In genomic region chr14:30690487-30691355, GRCh38 we compare ENCODE assay signal across 8 cellular contexts.
A peak's percentile ranks its signal among the peaks of the same experiment; 100 is the strongest.
DNase-seq lines count a peak whose midpoint lies in the region; ATAC-seq, FAIRE-seq and TF ChIP-seq lines count a peak whose summit lies in the region.
"Not testable (repeated sequence)": the region's sequence is repeated elsewhere in the genome, so short reads cannot be mapped to it uniquely, and the experiment has no call there.

No MANE protein-coding gene starts in this region.

- H3K23ac ChIP-seq in H1 (ENCODE audit: insufficient read length) = not testable (repeated sequence)

- intact Hi-C loops in CD8-positive, alpha-beta T cell (cut with DNase I, micrococcal nuclease) = loop anchor here (5.0 kb wide), 3 partner anchors 33 to 337 kb away; partner anchors contain the start of genes AP4S1 (in 1 of the 2), SCFD1 (in 1 of the 2) and STRN3 (in 1 of the 2)

- H2BK15ac ChIP-seq in H1 (ENCODE audit: low read length) = not testable (repeated sequence)

- H4K8ac ChIP-seq in H1 (ENCODE audit: extremely low read depth, insufficient read depth, low read length) = peak overlapping the region; percentile 80; the same call in 1 of the 2 replicates

- H4K91ac ChIP-seq in H1 (replicated peaks; ENCODE audit: insufficient read length, low read length) = not testable (repeated sequence)

- H3K27me3 ChIP-seq in CD8-positive, alpha-beta T cell (ENCODE audit: insufficient read depth, low read length); Peyer's patch; H1 (replicated peaks in 1 of 4; ENCODE audit: control insufficient read depth in 3 of 4, extremely low read depth in 1 of 4, insufficient read depth in 3 of 4, low read length in 3 of 4); iPS-18a (ENCODE audit: control insufficient read depth, insufficient read depth, low read length): not testable (repeated sequence)

- not testable (repeated sequence) for H4K20me1 ChIP-seq in H1 (replicated peaks in 1 of 2; ENCODE audit: control insufficient read depth in 1 of 2, insufficient read depth in 2 of 2, low read length in 2 of 2)

- H3K79me1 ChIP-seq in H1 (ENCODE audit: low read depth, low read length) = not testable (repeated sequence)

- not testable (repeated sequence) for H3K36me3 ChIP-seq in CD8-positive, alpha-beta T cell (ENCODE audit: insufficient read depth, low read length); H1 (ENCODE audit: control insufficient read depth in 2 of 4, insufficient read depth in 4 of 4, low read length in 3 of 4); iPS-18a (ENCODE audit: control insufficient read depth, low read depth, low read length)
- peaks cover 0 to 10% (median 0%) of the 10 kb centered on the region in 3 donors for H3K36me3 ChIP-seq in Peyer's patch

- not testable (repeated sequence) for H2AFZ ChIP-seq in H1 (ENCODE audit: low read length)

- peak overlapping the region; percentile 61 for H3K27ac ChIP-seq in CD8-positive, alpha-beta T cell (ENCODE audit: low read depth, low read length)
- peak overlapping the region in 2 of 4 donors; percentile 69 to 73 for H3K27ac ChIP-seq in Peyer's patch
- H3K27ac ChIP-seq in H1 (ENCODE audit: low read depth, low read length) = peak overlapping the region; percentile 46; the same call in 1 of the 2 replicates
- H3K27ac ChIP-seq in iPS-18a (ENCODE audit: low read length) = peak overlapping the region; percentile 53

- H3K9me3 ChIP-seq in CD8-positive, alpha-beta T cell (ENCODE audit: low read length); Peyer's patch; H1 (ENCODE audit: insufficient read depth in 2 of 2, low read depth in 1 of 2, low read length in 1 of 2); iPS-18a (ENCODE audit: control insufficient read depth, low read depth, low read length): not testable (repeated sequence)

- H3K9ac ChIP-seq in H1 (replicated peaks in 1 of 4; ENCODE audit: extremely low read depth in 1 of 4, low read depth in 3 of 4, low read length in 3 of 4) = peak overlapping the region; percentile 46 to 84 (median 72)
- peak overlapping the region; percentile 72 for H3K9ac ChIP-seq in iPS-18a (ENCODE audit: low read length)

- H4K5ac ChIP-seq in H1 (ENCODE audit: insufficient read length, low read depth, low read length) = peak overlapping the region; percentile 18

- not testable (repeated sequence) for H2BK12ac ChIP-seq in H1 (ENCODE audit: low read depth, low read length)

- not testable (repeated sequence) for FAIRE-seq in H1 (lab: Jason Lieb, UNC)

- not testable (repeated sequence) for H3K14ac ChIP-seq in H1 (ENCODE audit: insufficient read length)

- H3K4me3 Mint-ChIP-seq in CD8-positive, alpha-beta T cell = peak overlapping the region; percentile 77
- peak overlapping the region; percentile 53 for H3K4me3 Mint-ChIP-seq in activated naive CD4-positive, alpha-beta T cell treated with anti-CD3 and anti-CD28 coated beads, Interleukin-2, amount 10 ng/mL, durations not matched to agents 7 days and 5 days
- H3K4me3 Mint-ChIP-seq in nephron = peak overlapping the region; percentile 84 to 86 (median 84)
- H3K4me3 Mint-ChIP-seq in stimulated activated naive B cell treated with anti-CD40 and anti-IgM and Interleukin-4, amounts not matched to agents 10 μg/mL and 1 μg/mL and 100 μg/mL, for 72 hours = peak overlapping the region; percentile 55 to 65

- peak overlapping the region; percentile 88 for H3K27ac Mint-ChIP-seq in CD8-positive, alpha-beta T cell
- peak overlapping the region; percentile 82 for H3K27ac Mint-ChIP-seq in activated naive CD4-positive, alpha-beta T cell treated with anti-CD3 and anti-CD28 coated beads, Interleukin-2, amount 10 ng/mL, durations not matched to agents 7 days and 5 days
- H3K27ac Mint-ChIP-seq in nephron = peak overlapping the region; percentile 80 to 96 (median 94)
- H3K27ac Mint-ChIP-seq in stimulated activated naive B cell treated with anti-CD40 and anti-IgM and Interleukin-4, amounts not matched to agents 10 μg/mL and 1 μg/mL and 100 μg/mL, for 72 hours = peak overlapping the region; percentile 20

- not testable (repeated sequence) for H3K9me3 Mint-ChIP-seq in CD8-positive, alpha-beta T cell; activated naive CD4-positive, alpha-beta T cell treated with anti-CD3 and anti-CD28 coated beads, Interleukin-2, amount 10 ng/mL, durations not matched to agents 7 days and 5 days; nephron; stimulated activated naive B cell treated with anti-CD40 and anti-IgM and Interleukin-4, amounts not matched to agents 10 μg/mL and 1 μg/mL and 100 μg/mL, for 72 hours

- not testable (repeated sequence) for TF ChIP-seq CTCF in CD8-positive, alpha-beta T cell (IDR thresholded peaks at IDR 0.05)
- TF ChIP-seq CTCF in LNCAP (IDR thresholded peaks at IDR 0.05) = peak; percentile 54
- peak in 4 of 6 experiments; percentile 39 to 63 (median 51) for TF ChIP-seq CTCF in Peyer's patch (IDR thresholded peaks at IDR 0.05)
- TF ChIP-seq CTCF in H1 (IDR thresholded peaks at IDR 0.05; ENCODE audit: control extremely low read depth in 1 of 3, insufficient read depth in 1 of 3, low read depth in 1 of 3, low read length in 3 of 3) = peak in 1 of 3 experiments; percentile 7; a peak in 1 of 4 replicates
- peak; percentile 30 to 56 (median 47) for TF ChIP-seq CTCF in nephron (IDR thresholded peaks at IDR 0.05; ENCODE audit: unreplicated experiment in 3 of 3)

- not testable (repeated sequence) for H2BK20ac ChIP-seq in H1 (ENCODE audit: low read length)

- H2BK120ac ChIP-seq in H1 (replicated peaks; ENCODE audit: low read depth, low read length) = not testable (repeated sequence)

- not testable (repeated sequence) for H3K56ac ChIP-seq in H1 (replicated peaks; ENCODE audit: insufficient read length, low read depth, low read length)

- CTCF ChIA-PET in CD8-positive, alpha-beta T cell (lab: Charles Lee); activated naive CD4-positive, alpha-beta T cell treated with anti-CD3 and anti-CD28 coated beads, Interleukin-2, amount 10 ng/mL, durations not matched to agents 7 days and 5 days (lab: Charles Lee): not testable (repeated sequence)
- CTCF ChIA-PET in H1 (lab: Charles Lee; ENCODE audit: partially characterized antibody) = interaction anchor here (0.7 to 1.5 kb wide), 3 partner anchors 10 to 18 kb away, joined by 3 to 6 read pairs (median 3); no protein-coding TSS in a partner anchor

- H2BK5ac ChIP-seq in H1 (ENCODE audit: low read depth, low read length) = not testable (repeated sequence)

- not testable (repeated sequence) for TF ChIP-seq EP300 in H1 (IDR thresholded peaks at IDR 0.05; ENCODE audit: borderline replicate concordance in 1 of 2, low read depth in 2 of 2, low read length in 2 of 2)

- peak overlapping the region; percentile 5 for H3K4me3 ChIP-seq in CD8-positive, alpha-beta T cell (ENCODE audit: low read depth, low read length)
- H3K4me3 ChIP-seq in Peyer's patch (peak overlapping the region in 3 of 4 donors; percentile 31 to 50 (median 31)), H1 (ENCODE audit: extremely low read depth in 1 of 4, insufficient read depth in 2 of 4, low read depth in 3 of 4, low read length in 4 of 4) (peak overlapping the region; percentile 16 to 65 (median 30); a peak in 7 of 8 replicates), iPS-18a (ENCODE audit: low read length) (peak overlapping the region; percentile 57)

- POLR2A ChIA-PET in CD8-positive, alpha-beta T cell (lab: Charles Lee) = interaction anchor here (0.6 kb wide), 1 partner anchor 23 kb away, joined by 4 read pairs; no protein-coding TSS in a partner anchor
- POLR2A ChIA-PET in H1 (lab: Charles Lee; ENCODE audit: partially characterized antibody) = interaction anchor here (1.5 to 1.6 kb wide), 2 partner anchors 8 to 34 kb away, joined by 3 to 5 read pairs; no protein-coding TSS in a partner anchor

- H3K79me2 ChIP-seq in H1 (ENCODE audit: control insufficient read depth in 1 of 2, insufficient read depth in 2 of 2, low read length in 2 of 2) = not testable (repeated sequence)

- H3K36me3 Mint-ChIP-seq in CD8-positive, alpha-beta T cell = peaks cover 17% of the 10 kb centered on the region
- H3K36me3 Mint-ChIP-seq in activated naive CD4-positive, alpha-beta T cell treated with anti-CD3 and anti-CD28 coated beads, Interleukin-2, amount 10 ng/mL, durations not matched to agents 7 days and 5 days = not testable (repeated sequence)
- H3K36me3 Mint-ChIP-seq in nephron (ENCODE audit: low read depth) = peaks cover 18% of the 10 kb centered on the region
- H3K36me3 Mint-ChIP-seq in stimulated activated naive B cell treated with anti-CD40 and anti-IgM and Interleukin-4, amounts not matched to agents 10 μg/mL and 1 μg/mL and 100 μg/mL, for 72 hours = peaks cover 8 to 13% of the 10 kb centered on the region in 2 donors

- TF ChIP-seq POLR2A in Peyer's patch (IDR thresholded peaks at IDR 0.05) = not testable (repeated sequence)
- TF ChIP-seq POLR2A in H1 (IDR thresholded peaks at IDR 0.05; ENCODE audit: control extremely low read depth in 1 of 2, low read depth in 2 of 2, low read length in 2 of 2) = peak; percentile 29 to 55; a peak in 2 of 3 replicates

- peak; percentile 51 for ATAC-seq in CD8-positive, alpha-beta T cell
- ATAC-seq in stimulated activated naive B cell treated with anti-CD40 and anti-IgM and Interleukin-4, amounts not matched to agents 10 μg/mL and 1 μg/mL and 100 μg/mL, for 72 hours (replicated peaks) = not testable (repeated sequence)

- H3K4ac ChIP-seq in H1 (replicated peaks; ENCODE audit: insufficient read length, low read depth, low read length) = not testable (repeated sequence)

- WGBS in H1 (ENCODE audit: extremely low coverage in 1 of 2, insufficient coverage in 1 of 2, insufficient read length in 1 of 2, insufficient replicate concordance in 2 of 2, low coverage in 1 of 2, low lambda C conversion rate in 2 of 2, missing lambda C conversion rate in 1 of 2), 2 experiments = 25% methylated on average over 8 of the region's 28 CpGs; no CpG with 5 or more reads in 1 of the 2 experiments

- H3K4me1 Mint-ChIP-seq in CD8-positive, alpha-beta T cell (ENCODE audit: low read depth) = peaks cover 11% of the 10 kb centered on the region
- H3K4me1 Mint-ChIP-seq in activated naive CD4-positive, alpha-beta T cell treated with anti-CD3 and anti-CD28 coated beads, Interleukin-2, amount 10 ng/mL, durations not matched to agents 7 days and 5 days; nephron; stimulated activated naive B cell treated with anti-CD40 and anti-IgM and Interleukin-4, amounts not matched to agents 10 μg/mL and 1 μg/mL and 100 μg/mL, for 72 hours: not testable (repeated sequence)

- H3K4me2 ChIP-seq in H1 (ENCODE audit: insufficient read depth in 1 of 2, low read depth in 2 of 2, low read length in 2 of 2) = peak overlapping the region; percentile 60 to 74

- H3K18ac ChIP-seq in H1 (ENCODE audit: extremely low read depth, low read length) = not testable (repeated sequence)

- DNase-seq in CD8-positive, alpha-beta T cell = peak in 4 of 7 experiments; percentile 0 to 60 (median 15)
- DNase-seq in Peyer's patch (peak in 2 of 3 donors; percentile 28 to 79), H1 (ENCODE audit: low read depth in 1 of 2, low spot score in 2 of 2) (peak in 1 of 2 experiments; percentile 50)
- peak; percentile 38 for DNase-seq in activated naive CD4-positive, alpha-beta T cell treated with anti-CD3 and anti-CD28 coated beads, Interleukin-2, amount 10 ng/mL, durations not matched to agents 7 days and 5 days
- peak; percentile 17 for DNase-seq in stimulated activated naive B cell treated with anti-CD40 and anti-IgM and Interleukin-4, amounts not matched to agents 10 μg/mL and 1 μg/mL and 100 μg/mL, for 72 hours

- not testable (repeated sequence) for H3K4me1 ChIP-seq in CD8-positive, alpha-beta T cell (ENCODE audit: insufficient read depth, low read length); Peyer's patch
- H3K4me1 ChIP-seq in H1 (replicated peaks in 1 of 4; ENCODE audit: control insufficient read depth in 3 of 4, insufficient read depth in 4 of 4, low read length in 3 of 4) (peaks cover 0 to 18% (median 4%) of the 10 kb centered on the region in 4 experiments; a peak in 3 of 7 replicates), iPS-18a (ENCODE audit: control insufficient read depth, low read depth, low read length) (peaks cover 18% of the 10 kb centered on the region)

- not testable (repeated sequence) for TF ChIP-seq RAD21 in H1 (IDR thresholded peaks at IDR 0.05 in 1 of 2, conservative IDR thresholded peaks at IDR 0.05 in 1 of 2; ENCODE audit: low read depth in 2 of 2, low read length in 2 of 2)

- not testable (repeated sequence) for H2AK5ac ChIP-seq in H1 (ENCODE audit: low read depth, low read length)

- H3K23me2 ChIP-seq in H1 (ENCODE audit: low read depth, low read length) = not testable (repeated sequence)

- H3K27me3 Mint-ChIP-seq in CD8-positive, alpha-beta T cell (ENCODE audit: low read depth); activated naive CD4-positive, alpha-beta T cell treated with anti-CD3 and anti-CD28 coated beads, Interleukin-2, amount 10 ng/mL, durations not matched to agents 7 days and 5 days; nephron (ENCODE audit: low read depth); stimulated activated naive B cell treated with anti-CD40 and anti-IgM and Interleukin-4, amounts not matched to agents 10 μg/mL and 1 μg/mL and 100 μg/mL, for 72 hours: not testable (repeated sequence)

Comparison
In these comparisons a context has a peak if more than half of its experiments do, and no peak if none do; other contexts are left out.
1. H3K4me3 ChIP-seq: peak in every context shown above with its lines; median percentile 57 in iPS-18a; 31 in Peyer's patch; 30 in H1; 5 in CD8-positive, alpha-beta T cell.
2. H3K27ac Mint-ChIP-seq: peak in every context shown above with its lines; median percentile 94 in nephron; 88 in CD8-positive, alpha-beta T cell; 82 in activated naive CD4-positive, alpha-beta T cell treated with anti-CD3 and anti-CD28 coated beads, Interleukin-2, amount 10 ng/mL, durations not matched to agents 7 days and 5 days; 20 in stimulated activated naive B cell treated with anti-CD40 and anti-IgM and Interleukin-4, amounts not matched to agents 10 μg/mL and 1 μg/mL and 100 μg/mL, for 72 hours.